In genomic region chr17:39125143-39125875, GRCh38 we compare ENCODE assay signal across 27 cellular contexts. TPM values are rescaled to one million over a fixed set of nuclear protein-coding genes. Genes with fewer than 3 reads are reported as not detected.
DNase-seq lines count a peak whose midpoint lies in the region; ATAC-seq, FAIRE-seq and TF ChIP-seq lines count a peak whose summit lies in the region.
"Had no signal": no experiment of that assay in that cellular context is flagged by ENCODE, and none has a peak within 500 bp of the region (broad histone marks: within the 10 kb centered on the region; RNA-seq: fewer than 3 reads in every experiment).

No MANE protein-coding gene starts in this region.

- in situ Hi-C loops in IMR-90 (cut with MboI; ENCODE audit: low sequenced_read_pairs): no loop called here

- no peaks in the 10 kb centered on the region for H3K79me2 ChIP-seq in astrocyte (ENCODE audit: insufficient read depth, low read length)
- H3K79me2 ChIP-seq in hepatocyte: no peaks in the 10 kb centered on the region

- no peak overlapping the region for H2BK120ac ChIP-seq in IMR-90 (ENCODE audit: low read depth, low read length)

- no peak overlapping the region for H2AK9ac ChIP-seq in IMR-90 (replicated peaks; ENCODE audit: low read depth, low read length, poor library complexity)

- no peak overlapping the region for H3K4ac ChIP-seq in IMR-90 (ENCODE audit: low read depth, low read length)

- H4K8ac ChIP-seq in IMR-90 (ENCODE audit: low read depth in 2 of 2, low read length in 2 of 2): no peak overlapping the region

- no peak overlapping the region for H2BK15ac ChIP-seq in IMR-90 (ENCODE audit: low read depth, low read length)

- dilution Hi-C loops in IMR-90 (cut with HindIII; ENCODE audit: low sequenced_read_pairs, unreplicated experiment): no loop called here

- peaks cover 17% of the 10 kb centered on the region for H3K27me3 Mint-ChIP-seq in activated naive CD4-positive, alpha-beta T cell treated with anti-CD3 and anti-CD28 coated beads, Interleukin-2, amount 10 ng/mL, durations not matched to agents 7 days and 5 days
- H3K27me3 Mint-ChIP-seq in astrocyte (ENCODE audit: low read depth, unreplicated experiment): peaks cover 4% of the 10 kb centered on the region
- H3K27me3 Mint-ChIP-seq in mesothelial cell of epicardium (ENCODE audit: low read depth): no peaks in the 10 kb centered on the region
- H3K27me3 Mint-ChIP-seq: CD4-positive, alpha-beta T cell; CD8-positive, alpha-beta memory T cell had no signal

- H2BK20ac ChIP-seq in IMR-90 (ENCODE audit: low read depth, low read length): no peak overlapping the region

- 0 out of 2 replicates have a peak, but pooled peaks cover 3% of the 10 kb centered on the region for H3K9me1 ChIP-seq in IMR-90 (ENCODE audit: insufficient read depth, low read length)

- H3K4me3 ChIP-seq in IMR-90 (ENCODE audit: insufficient read depth, low read depth, low read length) (no peak overlapping the region), astrocyte (ENCODE audit: insufficient read depth, low read depth, low read length) (no peak overlapping the region), hepatocyte (no peak overlapping the region)
- H3K4me3 ChIP-seq: BLaER1 treated with 17β-estradiol and CSF1 and Interleukin-3, amounts not matched to agents 10 nM and 100 nM; GM12878; GM23338; HAP-1 had no signal

- FAIRE-seq in astrocyte (lab: Jason Lieb, UNC): no peak
- FAIRE-seq: A204.1, D721Med, GM12878, GM19239, H54 had no signal

- no peaks in the 10 kb centered on the region for H3K4me1 Mint-ChIP-seq in activated naive CD4-positive, alpha-beta T cell treated with anti-CD3 and anti-CD28 coated beads, Interleukin-2, amount 10 ng/mL, durations not matched to agents 7 days and 5 days
- H3K4me1 Mint-ChIP-seq in astrocyte (ENCODE audit: low read depth, unreplicated experiment) (peaks cover 5% of the 10 kb centered on the region), mesothelial cell of epicardium (no peaks in the 10 kb centered on the region)
- H3K4me1 Mint-ChIP-seq: GM23338 had no signal

- TF ChIP-seq POLR2A in IMR-90 (IDR thresholded peaks at IDR 0.05; ENCODE audit: low read depth, low read length): no peak

- no peak overlapping the region for H4K5ac ChIP-seq in IMR-90 (ENCODE audit: low read depth, low read length)

- POLR2A ChIA-PET in IMR-90 (lab: Charles Lee; ENCODE audit: unreplicated experiment): no interaction called here

- H3K14ac ChIP-seq in IMR-90 (replicated peaks; ENCODE audit: low read depth, low read length): no peak overlapping the region

- no CpG with 5 or more reads among the region's 2 CpGs for WGBS in IMR-90 (ENCODE audit: extremely low coverage in 2 of 2, insufficient read length in 1 of 2), 2 experiments
- 88% methylated on average over 2 of the region's 2 CpGs for whole genome bisulfite sequencing in hepatocyte (ENCODE audit: low lambda C conversion rate, missing lambda C conversion rate)

- TF ChIP-seq RAD21 in IMR-90 (IDR thresholded peaks at IDR 0.05; ENCODE audit: low read length): no peak

- H2BK5ac ChIP-seq in IMR-90 (ENCODE audit: low read depth, low read length, poor library complexity, severe bottlenecking): no peak overlapping the region

- no peak overlapping the region for H3K56ac ChIP-seq in IMR-90 (ENCODE audit: extremely low read depth, insufficient read depth, low read length)

- intact Hi-C loops in IMR-90 (cut with micrococcal nuclease): no loop called here

- H3K9ac ChIP-seq in IMR-90 (ENCODE audit: low read depth, low read length) (no peak overlapping the region), astrocyte (ENCODE audit: low read length) (no peak overlapping the region)
- H3K9ac ChIP-seq: BLaER1 treated with 17β-estradiol and CSF1 and Interleukin-3, amounts not matched to agents 10 nM and 100 nM had no signal

- H3K27ac Mint-ChIP-seq in activated naive CD4-positive, alpha-beta T cell treated with anti-CD3 and anti-CD28 coated beads, Interleukin-2, amount 10 ng/mL, durations not matched to agents 7 days and 5 days: peak overlapping the region; percentile 17
- H3K27ac Mint-ChIP-seq in activated naive CD4-positive, alpha-beta T cell treated with anti-CD3 and anti-CD28 coated beads, Interleukin-2, amount 50 U/mL, for 72 hours: peak overlapping the region in 1 of 2 donors; percentile 93
- H3K27ac Mint-ChIP-seq in astrocyte (ENCODE audit: unreplicated experiment) (peak overlapping the region; percentile 16), mesothelial cell of epicardium (peak overlapping the region; percentile 6)
- H3K27ac Mint-ChIP-seq: CD4-positive, alpha-beta T cell; GM23338 had no signal

- no peak overlapping the region for H4K91ac ChIP-seq in IMR-90 (ENCODE audit: insufficient read depth, low read depth, low read length)

- no peaks in the 10 kb centered on the region for H3K9me3 Mint-ChIP-seq in activated naive CD4-positive, alpha-beta T cell treated with anti-CD3 and anti-CD28 coated beads, Interleukin-2, amount 10 ng/mL, durations not matched to agents 7 days and 5 days
- H3K9me3 Mint-ChIP-seq in activated naive CD4-positive, alpha-beta T cell treated with anti-CD3 and anti-CD28 coated beads, Interleukin-2, amount 50 U/mL, for 72 hours: no peaks in the 10 kb centered on the region
- H3K9me3 Mint-ChIP-seq in astrocyte (ENCODE audit: unreplicated experiment): no peaks in the 10 kb centered on the region
- no peaks in the 10 kb centered on the region for H3K9me3 Mint-ChIP-seq in mesothelial cell of epicardium
- H3K9me3 Mint-ChIP-seq: CD4-positive, alpha-beta T cell; CD8-positive, alpha-beta memory T cell; GM23338 had no signal

- CTCF ChIA-PET in activated naive CD4-positive, alpha-beta T cell treated with anti-CD3 and anti-CD28 coated beads, Interleukin-2, amount 10 ng/mL, durations not matched to agents 7 days and 5 days (lab: Charles Lee): interaction anchor here (1.2 to 1.7 kb wide), 3 partner anchors 47 to 80 kb away, joined by 3 read pairs; no protein-coding TSS in a partner anchor
- CTCF ChIA-PET in IMR-90 (lab: Yijun Ruan, JAX): no interaction called here

- no peaks in the 10 kb centered on the region for H3K79me1 ChIP-seq in IMR-90 (ENCODE audit: low read depth in 1 of 2, low read length in 2 of 2)

- H2AK5ac ChIP-seq in IMR-90 (ENCODE audit: low read depth, low read length): no peak overlapping the region

- H3K23ac ChIP-seq in IMR-90 (ENCODE audit: low read depth, low read length): no peak overlapping the region

- H3K9me3 ChIP-seq in IMR-90 (ENCODE audit: control insufficient read depth, insufficient read depth, low read length) (no peaks in the 10 kb centered on the region), astrocyte (ENCODE audit: insufficient read depth, low read depth, low read length) (no peaks in the 10 kb centered on the region), hepatocyte (ENCODE audit: low read depth) (no peaks in the 10 kb centered on the region)
- H3K9me3 ChIP-seq: BE2C; BLaER1 treated with 17β-estradiol and CSF1 and Interleukin-3, amounts not matched to agents 10 nM and 100 nM; HAP-1 had no signal

- TF ChIP-seq CTCF in IMR-90 (conservative IDR thresholded peaks at IDR 0.05; ENCODE audit: low read depth, low read length) (no peak), astrocyte (IDR thresholded peaks at IDR 0.05; ENCODE audit: insufficient read depth, low read depth, low read length) (no peak), mesothelial cell of epicardium (IDR thresholded peaks at IDR 0.05; ENCODE audit: unreplicated experiment) (no peak), hepatocyte (IDR thresholded peaks at IDR 0.05; ENCODE audit: poor library complexity) (no peak)

- no peaks in the 10 kb centered on the region for H3K36me3 Mint-ChIP-seq in activated naive CD4-positive, alpha-beta T cell treated with anti-CD3 and anti-CD28 coated beads, Interleukin-2, amount 10 ng/mL, durations not matched to agents 7 days and 5 days
- no peaks in the 10 kb centered on the region for H3K36me3 Mint-ChIP-seq in activated naive CD4-positive, alpha-beta T cell treated with anti-CD3 and anti-CD28 coated beads, Interleukin-2, amount 50 U/mL, for 72 hours
- H3K36me3 Mint-ChIP-seq in astrocyte (ENCODE audit: low read depth, unreplicated experiment) (peaks cover 2% of the 10 kb centered on the region), mesothelial cell of epicardium (no peaks in the 10 kb centered on the region)
- H3K36me3 Mint-ChIP-seq: CD14-positive monocyte; CD8-positive, alpha-beta memory T cell had no signal

- H3K36me3 ChIP-seq in IMR-90 (ENCODE audit: control insufficient read depth, insufficient read depth, low read length) (no peaks in the 10 kb centered on the region), astrocyte (ENCODE audit: insufficient read depth, low read length) (no peaks in the 10 kb centered on the region), hepatocyte (replicated peaks; ENCODE audit: insufficient read depth, low read depth) (no peaks in the 10 kb centered on the region)
- H3K36me3 ChIP-seq: BE2C; BLaER1 treated with 17β-estradiol and CSF1 and Interleukin-3, amounts not matched to agents 10 nM and 100 nM; HAP-1 had no signal

- no peaks in the 10 kb centered on the region for H3K9me2 ChIP-seq in hepatocyte (replicated peaks; ENCODE audit: insufficient read depth)

- no peak for ATAC-seq in activated naive CD4-positive, alpha-beta T cell treated with anti-CD3 and anti-CD28 coated beads, Interleukin-2, amount 50 U/mL, for 72 hours
- ATAC-seq in IMR-90 (ENCODE audit: low read depth) (no peak), HG03159 (IDR thresholded peaks at IDR 0.05; ENCODE audit: unreplicated experiment) (no peak), HG03469 (IDR thresholded peaks at IDR 0.05; ENCODE audit: unreplicated experiment) (no peak)
- ATAC-seq: GM12878, GM23338 had no signal

- no peaks in the 10 kb centered on the region for H3K4me1 ChIP-seq in IMR-90 (ENCODE audit: control insufficient read depth, insufficient read depth, low read length)
- H3K4me1 ChIP-seq in astrocyte (ENCODE audit: insufficient read depth, low read length): peaks cover 5% of the 10 kb centered on the region
- H3K4me1 ChIP-seq in hepatocyte (ENCODE audit: insufficient read depth): no peaks in the 10 kb centered on the region
- H3K4me1 ChIP-seq: BE2C, HAP-1 had no signal

- no peak overlapping the region for H3K18ac ChIP-seq in IMR-90 (ENCODE audit: low read depth, low read length)

- peaks cover 2% of the 10 kb centered on the region; the same call in 1 of the 2 replicates for H3K27me3 ChIP-seq in IMR-90 (ENCODE audit: control insufficient read depth, insufficient read depth, low read length)
- H3K27me3 ChIP-seq in astrocyte (ENCODE audit: insufficient read depth, low read length): peaks cover 2% of the 10 kb centered on the region
- H3K27me3 ChIP-seq in hepatocyte: no peaks in the 10 kb centered on the region
- H3K27me3 ChIP-seq: BE2C; BLaER1 treated with 17β-estradiol and CSF1 and Interleukin-3, amounts not matched to agents 10 nM and 100 nM had no signal

- H2AFZ ChIP-seq in IMR-90 (replicated peaks; ENCODE audit: low read length, poor library complexity): no peak overlapping the region
- no peak overlapping the region for H2AFZ ChIP-seq in astrocyte (ENCODE audit: low read depth, low read length)
- H2AFZ ChIP-seq in hepatocyte: no peak overlapping the region
- H2AFZ ChIP-seq: GM23338 had no signal

- H3K4me3 Mint-ChIP-seq in activated naive CD4-positive, alpha-beta T cell treated with anti-CD3 and anti-CD28 coated beads, Interleukin-2, amount 10 ng/mL, durations not matched to agents 7 days and 5 days: no peak overlapping the region
- H3K4me3 Mint-ChIP-seq in astrocyte (ENCODE audit: unreplicated experiment) (no peak overlapping the region), mesothelial cell of epicardium (no peak overlapping the region)
- H3K4me3 Mint-ChIP-seq: CD14-positive monocyte; CD4-positive, alpha-beta T cell; CD8-positive, alpha-beta memory T cell; GM23338 had no signal

- no peaks in the 10 kb centered on the region for H4K20me1 ChIP-seq in IMR-90 (ENCODE audit: insufficient read depth, low read length)
- no peaks in the 10 kb centered on the region for H4K20me1 ChIP-seq in astrocyte (ENCODE audit: insufficient read depth, low read length)
- H4K20me1 ChIP-seq in hepatocyte (ENCODE audit: insufficient read depth, poor library complexity, severe bottlenecking): no peaks in the 10 kb centered on the region
- H4K20me1 ChIP-seq: BLaER1 treated with 17β-estradiol and CSF1 and Interleukin-3, amounts not matched to agents 10 nM and 100 nM had no signal

- BruUV-seq in IMR-90 (replicated peaks; lab: Mats Ljungman, UMichigan): no TSS peak

- H3K4me2 ChIP-seq in IMR-90 (ENCODE audit: low read depth, low read length) (no peak overlapping the region), astrocyte (ENCODE audit: low read length) (no peak overlapping the region), hepatocyte (no peak overlapping the region)
- H3K4me2 ChIP-seq: BLaER1 treated with 17β-estradiol and CSF1 and Interleukin-3, amounts not matched to agents 10 nM and 100 nM; GM23338 had no signal

- no peak for DNase-seq in activated naive CD4-positive, alpha-beta T cell treated with anti-CD3 and anti-CD28 coated beads, Interleukin-2, amount 10 ng/mL, durations not matched to agents 7 days and 5 days
- no peak for DNase-seq in activated naive CD4-positive, alpha-beta T cell treated with anti-CD3 and anti-CD28 coated beads, Interleukin-2, amount 50 U/mL, for 72 hours (ENCODE audit: low spot score in 2 of 2)
- no peak for DNase-seq in IMR-90
- DNase-seq in astrocyte (ENCODE audit: low read depth): no peak
- DNase-seq in mesothelial cell of epicardium (ENCODE audit: low spot score in 2 of 2, unreplicated experiment in 2 of 2): no peak
- DNase-seq in hepatocyte (ENCODE audit: low spot score): no peak
- DNase-seq: ACHN; AML-193; BE2C; CD4-positive, alpha-beta T cell; CD8-positive, alpha-beta memory T cell; DMS 273 treated with DMSO at 0.1 percent for 48 hours; DMS79; EL; GDM1 had no signal

- no peak overlapping the region for H3K27ac ChIP-seq in IMR-90 (ENCODE audit: insufficient read depth, low read length)
- H3K27ac ChIP-seq in astrocyte (ENCODE audit: low read depth, low read length): no peak overlapping the region
- no peak overlapping the region for H3K27ac ChIP-seq in hepatocyte
- H3K27ac ChIP-seq: 22Rv1; BLaER1 treated with 17β-estradiol and CSF1 and Interleukin-3, amounts not matched to agents 10 nM and 100 nM had no signal

RNA-seq across cellular contexts. Expression of gene PLXDC1, which starts 26.1 kb away (rescaled TPM):
- 10 to 100 TPM in 1 of 2 donors, 1 to 10 TPM in 1; 1.5 to 10.6 TPM for total RNA-seq in activated naive CD4-positive, alpha-beta T cell treated with anti-CD3 and anti-CD28 coated beads, Interleukin-2, amount 50 U/mL, for 72 hours
- total RNA-seq in IMR-90 (2012; rRNA removed) (under 0.01 and 0.28 TPM in 2 replicates), astrocyte (8.9 and 13.8 TPM in 2 replicates), mesothelial cell of epicardium (15.4 to 18.6 TPM (median 17.0 TPM) in 3 replicates), hepatocyte (4.1 and 8.6 TPM in 2 replicates)
- polyA plus RNA-seq in IMR-90 (2012; rRNA removed) (0.37 and 0.50 TPM in 2 replicates), hepatocyte (3.9 and 4.1 TPM in 2 replicates)
- 0.18 and 0.63 TPM in 2 replicates for polyA plus RNA-seq in IMR-90 (2012; cell fraction: cytosol; rRNA removed)
- polyA plus RNA-seq in IMR-90 (2012; cell fraction: nucleus; rRNA removed; ENCODE audit: low replicate concordance): 5.8 and 8.4 TPM in 2 replicates
- total RNA-seq: GM12878 had no signal
- polyA plus RNA-seq: CD14-positive monocyte had no signal

RNA-seq across cellular contexts. Expression of gene ARL5C, which starts 40.7 kb away (rescaled TPM):
- under 1 TPM in 1 of 2 donors, not detected in 1; 0.25 TPM for total RNA-seq in activated naive CD4-positive, alpha-beta T cell treated with anti-CD3 and anti-CD28 coated beads, Interleukin-2, amount 50 U/mL, for 72 hours
- not detected in 2 replicates for total RNA-seq in IMR-90 (2012; rRNA removed)
- polyA plus RNA-seq in IMR-90 (2012; rRNA removed): not detected in 2 replicates
- not detected in 2 replicates for polyA plus RNA-seq in IMR-90 (2012; cell fraction: cytosol; rRNA removed)
- polyA plus RNA-seq in IMR-90 (2012; cell fraction: nucleus; rRNA removed; ENCODE audit: low replicate concordance): not detected in 2 replicates
- total RNA-seq in astrocyte: not detected in 2 replicates
- total RNA-seq in mesothelial cell of epicardium: 0.40 TPM in 1 of 3 replicates, not detected in the others
- not detected in 2 replicates for total RNA-seq in hepatocyte
- polyA plus RNA-seq in hepatocyte: not detected in 2 replicates
- total RNA-seq: CD4-positive, alpha-beta T cell; CD8-positive, alpha-beta memory T cell; GM12878; GM23338 had no signal
- polyA plus RNA-seq: CD14-positive monocyte; CD8-positive, alpha-beta memory T cell; GM12878; GM23338 had no signal
